ENCODE assay signal across 17 cellular contexts in genomic region chr12:113087193-113087592, GRCh38. TPM values are rescaled to one million over a fixed set of nuclear protein-coding genes. Genes with fewer than 3 reads are reported as not detected.
DNase-seq lines count a peak whose midpoint lies in the region; ATAC-seq and TF ChIP-seq lines count a peak whose summit lies in the region.
"Had no signal": no experiment of that assay in that cellular context is flagged by ENCODE, and none has a peak within 500 bp of the region (broad histone marks: within the 10 kb centered on the region; RNA-seq: fewer than 3 reads in every experiment).

No MANE protein-coding gene starts in this region.

- no peaks in the 10 kb centered on the region for H3K36me3 Mint-ChIP-seq in stimulated activated naive CD8-positive, alpha-beta T cell treated with anti-CD3 and anti-CD28 coated beads, Interleukin-15, Interleukin-2, amounts not matched to agents 100 ng/mL and 50 ng/mL, for 24 hours (ENCODE audit: low read depth)
- H3K36me3 Mint-ChIP-seq in central memory CD8-positive, alpha-beta T cell (ENCODE audit: insufficient read depth): peaks cover 4% of the 10 kb centered on the region

- no peak for DNase-seq in stimulated activated naive CD8-positive, alpha-beta T cell treated with anti-CD3 and anti-CD28 coated beads, Interleukin-15, Interleukin-2, amounts not matched to agents 100 U/mL and 50 U/mL, for 24 hours
- peak in 1 of 3 donors; percentile 69 for DNase-seq in Peyer's patch
- no peak for DNase-seq in central memory CD8-positive, alpha-beta T cell (ENCODE audit: low spot score in 2 of 2)
- no peak for DNase-seq in OCI-M1 (lab: John Stamatoyannopoulos, UW)
- DNase-seq in KG1 (lab: John Stamatoyannopoulos, UW): no peak
- DNase-seq: adrenal gland, DMS79, HCEC 1CT, NCI-H1436 treated with DMSO at 0.1 percent for 48 hours, NCI-H510A treated with DMSO at 0.1 percent for 48 hours, posterior cingulate gyrus had no signal

- no peaks in the 10 kb centered on the region for H3K9me3 Mint-ChIP-seq in stimulated activated naive CD8-positive, alpha-beta T cell treated with anti-CD3 and anti-CD28 coated beads, Interleukin-15, Interleukin-2, amounts not matched to agents 100 ng/mL and 50 ng/mL, for 24 hours
- no peaks in the 10 kb centered on the region for H3K9me3 Mint-ChIP-seq in central memory CD8-positive, alpha-beta T cell

- ATAC-seq in stimulated activated naive CD8-positive, alpha-beta T cell treated with anti-CD3 and anti-CD28 coated beads, Interleukin-15, Interleukin-2, amounts not matched to agents 100 U/mL and 50 U/mL, for 24 hours: no peak
- ATAC-seq in central memory CD8-positive, alpha-beta T cell (replicated peaks; ENCODE audit: extremely low read depth, poor library complexity, severe bottlenecking): no peak
- ATAC-seq in HG02798 (IDR thresholded peaks at IDR 0.05; ENCODE audit: poor library complexity, unreplicated experiment): no peak

- peak overlapping the region in 3 of 4 donors; percentile 42 to 76 (median 43) for H3K27ac ChIP-seq in Peyer's patch
- H3K27ac ChIP-seq in subcutaneous abdominal adipose tissue (ENCODE audit: low read depth, low read length): peak overlapping the region; percentile 62
- H3K27ac ChIP-seq: adrenal gland, thoracic aorta had no signal

- H3K4me1 ChIP-seq in Peyer's patch: peaks cover 0 to 50% (median 13%) of the 10 kb centered on the region in 4 donors
- peaks cover 2 to 45% (median 11%) of the 10 kb centered on the region in 5 donors for H3K4me1 ChIP-seq in subcutaneous abdominal adipose tissue (ENCODE audit: control insufficient read depth in 5 of 5, insufficient read depth in 5 of 5, low read length in 5 of 5)
- H3K4me1 ChIP-seq: adrenal gland had no signal

- no peak for TF ChIP-seq CTCF in Peyer's patch (IDR thresholded peaks at IDR 0.05)

- H3K36me3 ChIP-seq in Peyer's patch: no peaks in the 10 kb centered on the region
- H3K36me3 ChIP-seq in subcutaneous abdominal adipose tissue (ENCODE audit: control insufficient read depth in 5 of 5, insufficient read depth in 5 of 5, low read length in 5 of 5): peaks cover 0 to 10% (median 9%) of the 10 kb centered on the region in 5 donors
- H3K36me3 ChIP-seq: adrenal gland, thoracic aorta had no signal

- H3K9ac ChIP-seq in subcutaneous abdominal adipose tissue (ENCODE audit: low read length in 5 of 5): peak overlapping the region in 1 of 5 donors; percentile 35

- H3K27me3 Mint-ChIP-seq in stimulated activated naive CD8-positive, alpha-beta T cell treated with anti-CD3 and anti-CD28 coated beads, Interleukin-15, Interleukin-2, amounts not matched to agents 100 ng/mL and 50 ng/mL, for 24 hours: no peaks in the 10 kb centered on the region
- no peaks in the 10 kb centered on the region for H3K27me3 Mint-ChIP-seq in central memory CD8-positive, alpha-beta T cell

- H3K9me3 ChIP-seq in Peyer's patch: no peaks in the 10 kb centered on the region
- H3K9me3 ChIP-seq in subcutaneous abdominal adipose tissue (ENCODE audit: control insufficient read depth in 5 of 5, low read length in 5 of 5): no peaks in the 10 kb centered on the region
- H3K9me3 ChIP-seq: adrenal gland, thoracic aorta had no signal

- H3K4me1 Mint-ChIP-seq in stimulated activated naive CD8-positive, alpha-beta T cell treated with anti-CD3 and anti-CD28 coated beads, Interleukin-15, Interleukin-2, amounts not matched to agents 100 ng/mL and 50 ng/mL, for 24 hours (ENCODE audit: low read depth): peaks cover 78% of the 10 kb centered on the region
- H3K4me1 Mint-ChIP-seq in central memory CD8-positive, alpha-beta T cell: peaks cover 92% of the 10 kb centered on the region

- H3K4me3 Mint-ChIP-seq in stimulated activated naive CD8-positive, alpha-beta T cell treated with anti-CD3 and anti-CD28 coated beads, Interleukin-15, Interleukin-2, amounts not matched to agents 100 ng/mL and 50 ng/mL, for 24 hours: no peak overlapping the region
- H3K4me3 Mint-ChIP-seq in central memory CD8-positive, alpha-beta T cell: peak overlapping the region; percentile 67

- H3K27ac Mint-ChIP-seq in stimulated activated naive CD8-positive, alpha-beta T cell treated with anti-CD3 and anti-CD28 coated beads, Interleukin-15, Interleukin-2, amounts not matched to agents 100 ng/mL and 50 ng/mL, for 24 hours: peak overlapping the region; percentile 86
- H3K27ac Mint-ChIP-seq in central memory CD8-positive, alpha-beta T cell (ENCODE audit: low read depth): peak overlapping the region; percentile 91

- H3K27me3 ChIP-seq in Peyer's patch (no peaks in the 10 kb centered on the region), subcutaneous abdominal adipose tissue (ENCODE audit: control insufficient read depth in 5 of 5, insufficient read depth in 4 of 5, low read length in 5 of 5) (peaks cover 0 to 7% (median 0%) of the 10 kb centered on the region in 5 donors)
- H3K27me3 ChIP-seq: adrenal gland had no signal

- TF ChIP-seq POLR2A in Peyer's patch (IDR thresholded peaks at IDR 0.05): no peak

- H3K4me3 ChIP-seq in Peyer's patch (no peak overlapping the region), subcutaneous abdominal adipose tissue (ENCODE audit: low read depth in 1 of 5, low read length in 5 of 5) (no peak overlapping the region)
- H3K4me3 ChIP-seq: adrenal gland, thoracic aorta had no signal

RNA-seq across cellular contexts. Expression of gene DTX1, which starts 30.7 kb away (rescaled TPM):
- 10 to 100 TPM in 1 of 4 donors, 1 to 10 TPM in 3; 3.1 to 33.8 (median 5.3) TPM for total RNA-seq in Peyer's patch
- total RNA-seq: epithelial cell of proximal tubule, RPMI7951 had no signal

RNA-seq across cellular contexts. Expression of gene RASAL1, which starts 48.4 kb away (rescaled TPM):
- total RNA-seq in Peyer's patch: 1 to 10 TPM in 3 of 4 donors, under 1 TPM in 1; 0.85 to 4.4 (median 3.9) TPM
- total RNA-seq: RPMI7951 had no signal
